8 cellular contexts compared by ENCODE assay signal in the genomic region with DNA sequence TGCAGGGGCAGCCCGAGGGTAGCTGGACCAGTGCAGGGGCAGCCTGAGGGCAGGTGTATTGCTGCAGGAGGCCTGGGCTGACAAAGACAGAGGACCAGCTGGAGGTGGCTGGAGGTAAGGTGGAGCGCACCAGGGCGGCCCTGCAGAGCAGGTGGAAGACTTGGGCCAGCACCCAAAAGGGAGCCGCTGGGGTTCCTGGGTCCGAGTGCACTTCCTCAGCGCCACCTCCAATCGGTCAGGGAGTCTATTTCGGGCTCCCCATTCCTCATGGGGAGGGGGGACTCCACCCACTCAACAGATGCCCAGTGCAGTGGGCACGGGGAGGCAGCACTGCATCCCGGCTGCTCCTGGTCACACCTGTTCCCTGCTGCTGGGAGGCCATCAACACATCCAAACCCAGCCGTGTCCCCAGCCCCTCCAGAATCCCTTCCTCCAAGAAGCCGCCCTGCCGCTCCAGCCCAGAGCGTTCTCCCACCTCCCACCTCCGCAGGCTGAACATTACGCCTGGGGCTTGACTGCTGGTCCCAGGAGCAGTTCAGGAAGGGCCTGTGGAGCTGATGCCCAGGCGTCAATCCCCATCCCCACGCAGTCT. TPM values are rescaled to one million over a fixed set of nuclear protein-coding genes. Genes with fewer than 3 reads are reported as not detected.
DNase-seq lines count a peak whose midpoint lies in the region; FAIRE-seq and TF ChIP-seq lines count a peak whose summit lies in the region.

No MANE protein-coding gene starts in this region.

- FAIRE-seq in RCC 7860 (lab: Jason Lieb, UNC), result no peak

- H3K4me3 ChIP-seq in SK-N-MC (peak overlapping the region; percentile 97), fibroblast of pulmonary artery (replicated peaks; ENCODE audit: low read depth, low read length) (peak overlapping the region; percentile 82)

- TF ChIP-seq CTCF in fibroblast of pulmonary artery (IDR thresholded peaks at IDR 0.05; ENCODE audit: low read length, missing control alignments) (no peak), progenitor cell of endocrine pancreas (IDR thresholded peaks at IDR 0.05; ENCODE audit: unreplicated experiment) (no peak)

- H3K36me3 Mint-ChIP-seq in progenitor cell of endocrine pancreas (ENCODE audit: insufficient read depth), result peaks cover 5% of the 10 kb centered on the region

- DNase-seq in SK-N-MC (ENCODE audit: low read depth, low spot score), result no peak
- no peak for DNase-seq in fibroblast of pulmonary artery (ENCODE audit: low read depth)
- no peak for DNase-seq in progenitor cell of endocrine pancreas (ENCODE audit: low spot score, unreplicated experiment)
- DNase-seq in epidermal melanocyte (ENCODE audit: insufficient read length, low spot score), result no peak
- no peak for DNase-seq in DMS53 (lab: John Stamatoyannopoulos, UW)
- DNase-seq in RCC 7860 (ENCODE audit: low spot score), result no peak
- no peak for DNase-seq in COR-L47 (lab: John Stamatoyannopoulos, UW)

- H3K4me3 Mint-ChIP-seq in progenitor cell of endocrine pancreas (ENCODE audit: low read depth), result peak overlapping the region; percentile 100

- peaks cover 15% of the 10 kb centered on the region for H3K4me1 Mint-ChIP-seq in progenitor cell of endocrine pancreas (ENCODE audit: low read depth)

- H3K27me3 Mint-ChIP-seq in progenitor cell of endocrine pancreas, result peaks cover 19% of the 10 kb centered on the region

- no peaks in the 10 kb centered on the region for H3K9me3 ChIP-seq in ES-I3 (ENCODE audit: control insufficient read depth, insufficient read depth, low read length)
- no peaks in the 10 kb centered on the region for H3K9me3 ChIP-seq in SK-N-MC (ENCODE audit: low read depth, low read length)

- H3K27ac ChIP-seq in SK-N-MC, result no peak overlapping the region

- H3K27ac Mint-ChIP-seq in progenitor cell of endocrine pancreas, result peak overlapping the region; percentile 19

- no peaks in the 10 kb centered on the region for H3K36me3 ChIP-seq in ES-I3 (ENCODE audit: insufficient read depth, low read length)
- H3K36me3 ChIP-seq in SK-N-MC (ENCODE audit: insufficient read depth, low read length), result no peaks in the 10 kb centered on the region

- H3K9me3 Mint-ChIP-seq in progenitor cell of endocrine pancreas (ENCODE audit: low read depth), result peaks cover 5% of the 10 kb centered on the region

- H3K9ac ChIP-seq in ES-I3 (ENCODE audit: low read depth, low read length) (peak overlapping the region; percentile 72; the same call in 1 of the 2 replicates), SK-N-MC (ENCODE audit: insufficient read length) (no peak overlapping the region)

- H3K4me1 ChIP-seq in ES-I3 (ENCODE audit: insufficient read depth, low read length), result no peaks in the 10 kb centered on the region; the same call in 1 of the 2 replicates

RNA-seq across cellular contexts. Expression of a gene that starts 1.5 kb away (rescaled TPM):
- total RNA-seq in progenitor cell of endocrine pancreas, result 125 and 134 TPM in 2 replicates
